ENCODE assay signal across 1 cellular context in genomic region chr16:65118866-65119265, GRCh38.
TF ChIP-seq lines count a peak whose summit lies in the region.

No MANE protein-coding gene starts in this region.

TF ChIP-seq in IMR-90, 13 proteins besides CTCF, POLR2A, EP300 and RAD21 (continued from another document):
- TF ChIP-seq CEBPB (IDR thresholded peaks at IDR 0.05; ENCODE audit: low read depth, low read length), result no peak
- TF ChIP-seq USF2 (IDR thresholded peaks at IDR 0.05; ENCODE audit: low read depth, low read length), result no peak
- no peak for TF ChIP-seq RCOR1 (IDR thresholded peaks at IDR 0.05; ENCODE audit: insufficient replicate concordance, low read length)
- no peak for TF ChIP-seq MAZ (IDR thresholded peaks at IDR 0.05; ENCODE audit: borderline replicate concordance, low read depth, low read length)
- TF ChIP-seq RFX5 (IDR thresholded peaks at IDR 0.05; ENCODE audit: low read depth, low read length), result no peak
- no peak for TF ChIP-seq BHLHE40 (IDR thresholded peaks at IDR 0.05; ENCODE audit: low read depth, low read length)
- no peak for TF ChIP-seq MAFK (IDR thresholded peaks at IDR 0.05; ENCODE audit: low read depth, low read length)
- TF ChIP-seq FOS (IDR thresholded peaks at IDR 0.05; ENCODE audit: low read depth, low read length), result no peak
- no peak for TF ChIP-seq MXI1 (IDR thresholded peaks at IDR 0.05; ENCODE audit: borderline replicate concordance, low read depth, low read length)
- TF ChIP-seq CHD1 (IDR thresholded peaks at IDR 0.05; ENCODE audit: low read depth, low read length), result no peak
